Comparison of ENCODE assay signal across 1 cellular context in genomic region chr20:46523108-46523507, GRCh38.
A peak's percentile ranks its signal among the peaks of the same experiment; 100 is the strongest.
TF ChIP-seq lines count a peak whose summit lies in the region.

No MANE protein-coding gene starts in this region.

TF ChIP-seq in HepG2, 621 proteins besides CTCF, POLR2A, EP300 and RAD21 (continued from another document):
- no peak for TF ChIP-seq GTF2F1 (IDR thresholded peaks at IDR 0.05; ENCODE audit: low read length)
- TF ChIP-seq, protein P1, sequence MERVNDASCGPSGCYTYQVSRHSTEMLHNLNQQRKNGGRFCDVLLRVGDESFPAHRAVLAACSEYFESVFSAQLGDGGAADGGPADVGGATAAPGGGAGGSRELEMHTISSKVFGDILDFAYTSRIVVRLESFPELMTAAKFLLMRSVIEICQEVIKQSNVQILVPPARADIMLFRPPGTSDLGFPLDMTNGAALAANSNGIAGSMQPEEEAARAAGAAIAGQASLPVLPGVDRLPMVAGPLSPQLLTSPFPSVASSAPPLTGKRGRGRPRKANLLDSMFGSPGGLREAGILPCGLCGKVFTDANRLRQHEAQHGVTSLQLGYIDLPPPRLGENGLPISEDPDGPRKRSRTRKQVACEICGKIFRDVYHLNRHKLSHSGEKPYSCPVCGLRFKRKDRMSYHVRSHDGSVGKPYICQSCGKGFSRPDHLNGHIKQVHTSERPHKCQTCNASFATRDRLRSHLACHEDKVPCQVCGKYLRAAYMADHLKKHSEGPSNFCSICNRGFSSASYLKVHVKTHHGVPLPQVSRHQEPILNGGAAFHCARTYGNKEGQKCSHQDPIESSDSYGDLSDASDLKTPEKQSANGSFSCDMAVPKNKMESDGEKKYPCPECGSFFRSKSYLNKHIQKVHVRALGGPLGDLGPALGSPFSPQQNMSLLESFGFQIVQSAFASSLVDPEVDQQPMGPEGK (CRISPR knock-in tag; IDR thresholded peaks at IDR 0.05) = peak; percentile 44; the same call in 1 of the 2 replicates
- 0 out of 4 replicates have a peak, but pooled peaks of 1 of the 2 experiments have one; percentile 35 for TF ChIP-seq KLF16 (CRISPR knock-in tag; IDR thresholded peaks at IDR 0.05)
- TF ChIP-seq FOXP1 (IDR thresholded peaks at IDR 0.05) = no peak
- TF ChIP-seq FOXP1 (CRISPR knock-in tag; IDR thresholded peaks at IDR 0.05) = peak; percentile 43; the same call in 1 of the 2 replicates
- TF ChIP-seq, protein P2, sequence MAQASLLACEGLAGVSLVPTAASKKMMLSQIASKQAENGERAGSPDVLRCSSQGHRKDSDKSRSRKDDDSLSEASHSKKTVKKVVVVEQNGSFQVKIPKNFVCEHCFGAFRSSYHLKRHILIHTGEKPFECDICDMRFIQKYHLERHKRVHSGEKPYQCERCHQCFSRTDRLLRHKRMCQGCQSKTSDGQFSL (CRISPR knock-in tag; IDR thresholded peaks at IDR 0.05) = no peak
- TF ChIP-seq TCF7 (IDR thresholded peaks at IDR 0.05; ENCODE audit: low read depth) = no peak
- TF ChIP-seq NKX3-1 (CRISPR knock-in tag; IDR thresholded peaks at IDR 0.05) = no peak
- TF ChIP-seq BCL6 (CRISPR knock-in tag; IDR thresholded peaks at IDR 0.05) = peak; percentile 99
- TF ChIP-seq ZMYM2 (CRISPR knock-in tag; IDR thresholded peaks at IDR 0.05) = 0 out of 2 replicates have a peak, but pooled peaks have one; percentile 60
- TF ChIP-seq THAP11 (CRISPR knock-in tag; IDR thresholded peaks at IDR 0.05) = peak; percentile 59
- peak; percentile 52; the same call in 1 of the 2 replicates for TF ChIP-seq ZKSCAN5 (CRISPR knock-in tag; IDR thresholded peaks at IDR 0.05)
- TF ChIP-seq ZNF644 (CRISPR knock-in tag; IDR thresholded peaks at IDR 0.05; ENCODE audit: low read depth) = peak; percentile 75; the same call in 1 of the 2 replicates
- TF ChIP-seq NR2F2 (IDR thresholded peaks at IDR 0.05; ENCODE audit: borderline replicate concordance, low read depth) = no peak
- peak; percentile 52; the same call in 1 of the 2 replicates for TF ChIP-seq TFE3 (CRISPR knock-in tag; IDR thresholded peaks at IDR 0.05)
- no peak for TF ChIP-seq FOXA1 (IDR thresholded peaks at IDR 0.05)
- 0 out of 2 replicates have a peak, but pooled peaks have one; percentile 35 for TF ChIP-seq FOXA1 (CRISPR knock-in tag; IDR thresholded peaks at IDR 0.05)
- TF ChIP-seq, protein P3, sequence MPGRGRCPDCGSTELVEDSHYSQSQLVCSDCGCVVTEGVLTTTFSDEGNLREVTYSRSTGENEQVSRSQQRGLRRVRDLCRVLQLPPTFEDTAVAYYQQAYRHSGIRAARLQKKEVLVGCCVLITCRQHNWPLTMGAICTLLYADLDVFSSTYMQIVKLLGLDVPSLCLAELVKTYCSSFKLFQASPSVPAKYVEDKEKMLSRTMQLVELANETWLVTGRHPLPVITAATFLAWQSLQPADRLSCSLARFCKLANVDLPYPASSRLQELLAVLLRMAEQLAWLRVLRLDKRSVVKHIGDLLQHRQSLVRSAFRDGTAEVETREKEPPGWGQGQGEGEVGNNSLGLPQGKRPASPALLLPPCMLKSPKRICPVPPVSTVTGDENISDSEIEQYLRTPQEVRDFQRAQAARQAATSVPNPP (CRISPR knock-in tag; IDR thresholded peaks at IDR 0.05) = no peak
- TF ChIP-seq ZNF652 (CRISPR knock-in tag; IDR thresholded peaks at IDR 0.05; ENCODE audit: borderline replicate concordance, low read depth) = peak; percentile 60
- no peak for TF ChIP-seq ZBTB40 (IDR thresholded peaks at IDR 0.05)
- no peak for TF ChIP-seq ZBTB40 (CRISPR knock-in tag; IDR thresholded peaks at IDR 0.05)
- no peak for TF ChIP-seq MAZ (IDR thresholded peaks at IDR 0.05; ENCODE audit: borderline replicate concordance, low read depth, low read length)
- TF ChIP-seq MAZ (CRISPR knock-in tag; IDR thresholded peaks at IDR 0.05; ENCODE audit: low read depth) = peak; percentile 30; the same call in 1 of the 2 replicates
- no peak for TF ChIP-seq SOX6 (IDR thresholded peaks at IDR 0.05)
- peak; percentile 63; the same call in 1 of the 2 replicates for TF ChIP-seq SOX6 (CRISPR knock-in tag; IDR thresholded peaks at IDR 0.05)
- TF ChIP-seq ZNF530 (CRISPR knock-in tag; IDR thresholded peaks at IDR 0.05; ENCODE audit: low read depth) = no peak
- TF ChIP-seq RXRB (CRISPR knock-in tag; IDR thresholded peaks at IDR 0.05; ENCODE audit: borderline replicate concordance) = peak; percentile 69
- no peak for TF ChIP-seq CENPBD1 (CRISPR knock-in tag; IDR thresholded peaks at IDR 0.05; ENCODE audit: borderline replicate concordance, low read depth)
- peak; percentile 56 for TF ChIP-seq FOSL2 (CRISPR knock-in tag; IDR thresholded peaks at IDR 0.05)
- TF ChIP-seq HDAC2 (CRISPR knock-in tag; IDR thresholded peaks at IDR 0.05) = peak; percentile 38; the same call in 1 of the 2 replicates
- no peak for TF ChIP-seq GMEB2 (CRISPR knock-in tag; IDR thresholded peaks at IDR 0.05; ENCODE audit: low read depth)
- peak; percentile 59 for TF ChIP-seq CREM (IDR thresholded peaks at IDR 0.05)
- TF ChIP-seq CREM (CRISPR knock-in tag; IDR thresholded peaks at IDR 0.05) = no peak
- no peak for TF ChIP-seq SOX13 (IDR thresholded peaks at IDR 0.05)
- TF ChIP-seq SOX13 (CRISPR knock-in tag; conservative IDR thresholded peaks at IDR 0.05 in 1 of 2, IDR thresholded peaks at IDR 0.05 in 1 of 2) = peak in 1 of 2 experiments; percentile 78; a peak in 2 of 4 replicates
- TF ChIP-seq ZNF816 (CRISPR knock-in tag; IDR thresholded peaks at IDR 0.05; ENCODE audit: borderline replicate concordance) = peak; percentile 54; the same call in 1 of the 2 replicates
